ENCODE assay signal across 30 cellular contexts in genomic region chr7:134434701-134435100, GRCh38.
A peak's percentile ranks its signal among the peaks of the same experiment; 100 is the strongest.
DNase-seq lines count a peak whose midpoint lies in the region; ATAC-seq lines count a peak whose summit lies in the region.
"Had no signal": no experiment of that assay in that cellular context is flagged by ENCODE, and none has a peak within 500 bp of the region (broad histone marks: within the 10 kb centered on the region; RNA-seq: fewer than 3 reads in every experiment).

No MANE protein-coding gene starts in this region.

- H2AFZ ChIP-seq in ACC112 (ENCODE audit: low read length, unreplicated experiment), result peak overlapping the region; percentile 81

- no peak overlapping the region for H3K4me3 ChIP-seq in ACC112 (ENCODE audit: low read depth, low read length)
- H3K4me3 ChIP-seq: colonic mucosa, lung, mucosa of descending colon had no signal

- H3K27me3 ChIP-seq in ACC112 (ENCODE audit: insufficient read depth, low read length), result no peaks in the 10 kb centered on the region
- H3K27me3 ChIP-seq: colonic mucosa had no signal

- no peak for ATAC-seq in HG03354 (IDR thresholded peaks at IDR 0.05; ENCODE audit: poor library complexity, severe bottlenecking, unreplicated experiment)
- ATAC-seq: activated naive CD4-positive, alpha-beta T cell treated with anti-CD3 and anti-CD28 coated beads, Interleukin-2, amount 50 U/mL, for 72 hours; left cardiac atrium; mucosa of descending colon; natural killer cell treated with Interleukin-12 subunit alpha and Interleukin-12 subunit beta and Interleukin-15 and Interleukin-18, amount 100 ng/mL, for 72 hours; stimulated activated effector memory CD8-positive, alpha-beta T cell treated with anti-CD3 and anti-CD28 coated beads, Interleukin-12 subunit alpha, Interleukin-12 subunit beta, amount 100 ng/mL, for 72 hours; WTC11 had no signal

- no peaks in the 10 kb centered on the region for H3K79me2 ChIP-seq in ACC112 (ENCODE audit: control insufficient read depth, insufficient read depth, low read length, unreplicated experiment)

- DNase-seq in DMS 273 treated with DMSO at 0.1 percent for 48 hours (lab: John Stamatoyannopoulos, UW), result peak; percentile 41
- peak; percentile 82 for DNase-seq in NCI-H82 (lab: John Stamatoyannopoulos, UW)
- peak; percentile 43 for DNase-seq in cerebellar cortex (ENCODE audit: low spot score)
- no peak for DNase-seq in AML-193 (lab: John Stamatoyannopoulos, UW)
- no peak for DNase-seq in HuH-7 (ENCODE audit: low spot score)
- DNase-seq in substantia nigra (lab: John Stamatoyannopoulos, UW), result no peak
- DNase-seq: activated CD4-positive, alpha-beta T cell treated with anti-CD3 and anti-CD28 coated beads, Interleukin-2, amount 10 ng/mL, durations not matched to agents 24 days and 14 days; activated effector memory CD4-positive, alpha-beta T cell treated with Interleukin-2 at 50 U/mL for 16 hours; aorta; Calu3; colonic mucosa; effector CD8-positive, alpha-beta T cell; erythroblast; immature natural killer cell; left cardiac atrium; mucosa of descending colon; NCI-H2081; NCI-H446 treated with DMSO at 0.1 percent for 48 hours; NK-92 treated with Interleukin-12 subunit alpha and Interleukin-12 subunit beta, amount 100 ng/mL, for 24 hours; occipital lobe; SHP77 had no signal

- peaks cover 31% of the 10 kb centered on the region for H3K4me1 ChIP-seq in ACC112 (ENCODE audit: control insufficient read depth, insufficient read depth, low read length, unreplicated experiment)

- no peaks in the 10 kb centered on the region for H3K36me3 ChIP-seq in ACC112 (ENCODE audit: insufficient read depth, low read length)
- H3K36me3 ChIP-seq: colonic mucosa had no signal

- H3K27ac ChIP-seq in ACC112 (ENCODE audit: low read depth, low read length) (peak overlapping the region; percentile 60), substantia nigra (ENCODE audit: low read depth, low read length, poor library complexity, severe bottlenecking) (no peak overlapping the region)
- H3K27ac ChIP-seq: C4-2B, colonic mucosa, KMS-11 had no signal

Comparison
In these comparisons a context has a peak if more than half of its experiments do, and no peak if none do; other contexts are left out.
1. DNase-seq: peak in DMS 273 treated with DMSO at 0.1 percent for 48 hours (single experiment), NCI-H82 (single experiment) and cerebellar cortex (single experiment); none in AML-193 (0 of 2), HuH-7 (single experiment) and substantia nigra (0 of 49).